Comparison of ENCODE assay signal across 1 cellular context in genomic region chr10:97689637-97690036, GRCh38.
TF ChIP-seq lines count a peak whose summit lies in the region.

No MANE protein-coding gene starts in this region.

TF ChIP-seq in K562, 482 proteins besides CTCF, POLR2A, EP300 and RAD21 (continues in another document):
- TF ChIP-seq SUPT5H (IDR thresholded peaks at IDR 0.05) (no peak), MEF2A (IDR thresholded peaks at IDR 0.05; ENCODE audit: control insufficient read depth, low read depth, low read length) (no peak), DMBX1 (CRISPR knock-in tag; IDR thresholded peaks at IDR 0.05; ENCODE audit: borderline replicate concordance) (0 out of 2 replicates have a peak, but pooled peaks have one; percentile 67), HEY1 (CRISPR knock-in tag; IDR thresholded peaks at IDR 0.05; ENCODE audit: borderline replicate concordance) (no peak), MBD2 (IDR thresholded peaks at IDR 0.05; ENCODE audit: borderline replicate concordance, low read depth) (no peak), CHAMP1 (IDR thresholded peaks at IDR 0.05) (no peak), RBM39 (optimal IDR thresholded peaks at IDR 0.05; ENCODE audit: low read depth, low read length) (no peak), SFPQ (IDR thresholded peaks at IDR 0.05; ENCODE audit: low read depth, low read length) (no peak), ZNF282 (CRISPR knock-in tag; IDR thresholded peaks at IDR 0.05) (no peak), MEF2D (tag; conservative IDR thresholded peaks at IDR 0.05; ENCODE audit: low read depth) (0 out of 2 replicates have a peak, but pooled peaks have one; percentile 17), ZNF121 (CRISPR knock-in tag; conservative IDR thresholded peaks at IDR 0.05) (no peak), NR0B1 (IDR thresholded peaks at IDR 0.05; ENCODE audit: partially characterized antibody) (no peak), ZNF766 (CRISPR knock-in tag; conservative IDR thresholded peaks at IDR 0.05) (peak; percentile 65; the same call in 1 of the 2 replicates), MYBL2 (IDR thresholded peaks at IDR 0.05; ENCODE audit: low read depth) (no peak), MYBL2 (CRISPR knock-in tag; IDR thresholded peaks at IDR 0.05; ENCODE audit: borderline replicate concordance) (no peak)
- TF ChIP-seq, protein P1, sequence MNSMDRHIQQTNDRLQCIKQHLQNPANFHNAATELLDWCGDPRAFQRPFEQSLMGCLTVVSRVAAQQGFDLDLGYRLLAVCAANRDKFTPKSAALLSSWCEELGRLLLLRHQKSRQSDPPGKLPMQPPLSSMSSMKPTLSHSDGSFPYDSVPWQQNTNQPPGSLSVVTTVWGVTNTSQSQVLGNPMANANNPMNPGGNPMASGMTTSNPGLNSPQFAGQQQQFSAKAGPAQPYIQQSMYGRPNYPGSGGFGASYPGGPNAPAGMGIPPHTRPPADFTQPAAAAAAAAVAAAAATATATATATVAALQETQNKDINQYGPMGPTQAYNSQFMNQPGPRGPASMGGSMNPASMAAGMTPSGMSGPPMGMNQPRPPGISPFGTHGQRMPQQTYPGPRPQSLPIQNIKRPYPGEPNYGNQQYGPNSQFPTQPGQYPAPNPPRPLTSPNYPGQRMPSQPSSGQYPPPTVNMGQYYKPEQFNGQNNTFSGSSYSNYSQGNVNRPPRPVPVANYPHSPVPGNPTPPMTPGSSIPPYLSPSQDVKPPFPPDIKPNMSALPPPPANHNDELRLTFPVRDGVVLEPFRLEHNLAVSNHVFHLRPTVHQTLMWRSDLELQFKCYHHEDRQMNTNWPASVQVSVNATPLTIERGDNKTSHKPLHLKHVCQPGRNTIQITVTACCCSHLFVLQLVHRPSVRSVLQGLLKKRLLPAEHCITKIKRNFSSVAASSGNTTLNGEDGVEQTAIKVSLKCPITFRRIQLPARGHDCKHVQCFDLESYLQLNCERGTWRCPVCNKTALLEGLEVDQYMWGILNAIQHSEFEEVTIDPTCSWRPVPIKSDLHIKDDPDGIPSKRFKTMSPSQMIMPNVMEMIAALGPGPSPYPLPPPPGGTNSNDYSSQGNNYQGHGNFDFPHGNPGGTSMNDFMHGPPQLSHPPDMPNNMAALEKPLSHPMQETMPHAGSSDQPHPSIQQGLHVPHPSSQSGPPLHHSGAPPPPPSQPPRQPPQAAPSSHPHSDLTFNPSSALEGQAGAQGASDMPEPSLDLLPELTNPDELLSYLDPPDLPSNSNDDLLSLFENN (IDR thresholded peaks at IDR 0.05; ENCODE audit: low read depth in 2 of 2, low read length in 2 of 2): no peak
- TF ChIP-seq, protein P2, sequence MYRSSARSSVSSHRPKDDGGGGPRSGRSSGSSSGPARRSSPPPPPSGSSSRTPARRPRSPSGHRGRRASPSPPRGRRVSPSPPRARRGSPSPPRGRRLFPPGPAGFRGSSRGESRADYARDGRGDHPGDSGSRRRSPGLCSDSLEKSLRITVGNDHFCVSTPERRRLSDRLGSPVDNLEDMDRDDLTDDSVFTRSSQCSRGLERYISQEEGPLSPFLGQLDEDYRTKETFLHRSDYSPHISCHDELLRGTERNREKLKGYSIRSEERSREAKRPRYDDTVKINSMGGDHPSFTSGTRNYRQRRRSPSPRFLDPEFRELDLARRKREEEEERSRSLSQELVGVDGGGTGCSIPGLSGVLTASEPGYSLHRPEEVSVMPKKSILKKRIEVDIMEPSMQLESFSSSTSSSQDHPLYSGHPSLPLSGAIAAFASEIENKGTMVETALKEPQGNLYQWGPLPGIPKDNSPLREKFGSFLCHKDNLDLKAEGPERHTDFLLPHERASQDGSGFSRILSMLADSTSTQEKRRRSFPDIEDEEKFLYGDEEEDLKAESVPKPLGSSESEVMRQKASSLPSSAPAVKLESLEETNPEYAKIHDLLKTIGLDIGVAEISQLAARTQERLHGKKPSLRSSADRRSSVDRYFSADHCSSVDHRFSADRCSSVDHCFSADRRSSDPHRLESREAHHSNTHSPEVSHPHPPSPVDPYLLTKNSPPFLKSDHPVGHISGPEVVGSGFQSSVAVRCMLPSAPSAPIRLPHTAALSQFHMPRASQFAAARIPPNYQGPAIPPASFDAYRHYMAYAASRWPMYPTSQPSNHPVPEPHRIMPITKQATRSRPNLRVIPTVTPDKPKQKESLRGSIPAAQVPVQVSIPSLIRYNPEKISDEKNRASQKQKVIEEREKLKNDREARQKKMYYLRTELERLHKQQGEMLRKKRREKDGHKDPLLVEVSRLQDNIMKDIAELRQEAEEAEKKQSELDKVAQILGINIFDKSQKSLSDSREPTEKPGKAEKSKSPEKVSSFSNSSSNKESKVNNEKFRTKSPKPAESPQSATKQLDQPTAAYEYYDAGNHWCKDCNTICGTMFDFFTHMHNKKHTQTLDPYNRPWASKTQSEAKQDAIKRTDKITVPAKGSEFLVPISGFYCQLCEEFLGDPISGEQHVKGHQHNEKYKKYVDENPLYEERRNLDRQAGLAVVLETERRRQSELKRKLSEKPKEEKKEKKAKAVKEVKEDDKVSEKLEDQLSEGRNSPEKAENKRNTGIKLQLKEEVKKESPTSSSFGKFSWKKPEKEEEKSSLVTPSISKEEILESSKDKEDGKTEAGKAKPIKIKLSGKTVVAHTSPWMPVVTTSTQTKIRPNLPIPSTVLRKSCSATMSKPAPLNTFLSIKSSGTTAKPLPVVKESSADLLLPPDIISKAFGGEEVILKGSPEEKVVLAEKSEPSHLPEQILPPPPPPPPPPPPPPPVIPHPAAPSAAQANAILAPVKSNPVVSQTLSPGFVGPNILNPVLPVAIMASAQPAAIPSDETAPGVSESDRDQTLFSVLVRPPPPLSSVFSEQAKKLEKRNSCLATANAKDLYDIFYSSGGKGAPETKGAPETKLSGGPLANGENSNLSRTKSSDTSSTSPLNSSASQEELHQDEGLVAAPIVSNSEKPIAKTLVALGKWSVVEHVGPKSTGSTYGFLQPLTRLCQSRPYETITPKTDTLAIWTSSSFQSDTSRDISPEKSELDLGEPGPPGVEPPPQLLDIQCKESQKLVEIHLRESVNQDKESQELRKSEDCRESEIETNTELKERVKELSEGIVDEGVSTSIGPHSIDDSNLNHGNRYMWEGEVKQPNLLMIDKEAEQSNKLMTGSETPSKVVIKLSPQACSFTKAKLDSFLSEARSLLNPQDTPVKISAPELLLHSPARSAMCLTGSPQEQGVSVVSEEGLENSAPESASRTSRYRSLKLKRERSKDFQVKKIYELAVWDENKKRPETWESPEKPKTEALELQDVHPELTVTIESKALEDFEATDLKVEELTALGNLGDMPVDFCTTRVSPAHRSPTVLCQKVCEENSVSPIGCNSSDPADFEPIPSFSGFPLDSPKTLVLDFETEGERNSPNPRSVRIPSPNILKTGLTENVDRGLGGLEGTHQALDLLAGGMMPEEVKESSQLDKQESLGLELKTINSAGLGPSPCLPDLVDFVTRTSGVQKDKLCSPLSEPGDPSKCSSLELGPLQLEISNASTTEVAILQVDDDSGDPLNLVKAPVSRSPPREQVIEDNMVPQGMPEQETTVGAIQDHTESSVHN (IDR thresholded peaks at IDR 0.05; ENCODE audit: borderline replicate concordance in 1 of 2, low read depth in 1 of 2): no peak
- TF ChIP-seq, protein P3, sequence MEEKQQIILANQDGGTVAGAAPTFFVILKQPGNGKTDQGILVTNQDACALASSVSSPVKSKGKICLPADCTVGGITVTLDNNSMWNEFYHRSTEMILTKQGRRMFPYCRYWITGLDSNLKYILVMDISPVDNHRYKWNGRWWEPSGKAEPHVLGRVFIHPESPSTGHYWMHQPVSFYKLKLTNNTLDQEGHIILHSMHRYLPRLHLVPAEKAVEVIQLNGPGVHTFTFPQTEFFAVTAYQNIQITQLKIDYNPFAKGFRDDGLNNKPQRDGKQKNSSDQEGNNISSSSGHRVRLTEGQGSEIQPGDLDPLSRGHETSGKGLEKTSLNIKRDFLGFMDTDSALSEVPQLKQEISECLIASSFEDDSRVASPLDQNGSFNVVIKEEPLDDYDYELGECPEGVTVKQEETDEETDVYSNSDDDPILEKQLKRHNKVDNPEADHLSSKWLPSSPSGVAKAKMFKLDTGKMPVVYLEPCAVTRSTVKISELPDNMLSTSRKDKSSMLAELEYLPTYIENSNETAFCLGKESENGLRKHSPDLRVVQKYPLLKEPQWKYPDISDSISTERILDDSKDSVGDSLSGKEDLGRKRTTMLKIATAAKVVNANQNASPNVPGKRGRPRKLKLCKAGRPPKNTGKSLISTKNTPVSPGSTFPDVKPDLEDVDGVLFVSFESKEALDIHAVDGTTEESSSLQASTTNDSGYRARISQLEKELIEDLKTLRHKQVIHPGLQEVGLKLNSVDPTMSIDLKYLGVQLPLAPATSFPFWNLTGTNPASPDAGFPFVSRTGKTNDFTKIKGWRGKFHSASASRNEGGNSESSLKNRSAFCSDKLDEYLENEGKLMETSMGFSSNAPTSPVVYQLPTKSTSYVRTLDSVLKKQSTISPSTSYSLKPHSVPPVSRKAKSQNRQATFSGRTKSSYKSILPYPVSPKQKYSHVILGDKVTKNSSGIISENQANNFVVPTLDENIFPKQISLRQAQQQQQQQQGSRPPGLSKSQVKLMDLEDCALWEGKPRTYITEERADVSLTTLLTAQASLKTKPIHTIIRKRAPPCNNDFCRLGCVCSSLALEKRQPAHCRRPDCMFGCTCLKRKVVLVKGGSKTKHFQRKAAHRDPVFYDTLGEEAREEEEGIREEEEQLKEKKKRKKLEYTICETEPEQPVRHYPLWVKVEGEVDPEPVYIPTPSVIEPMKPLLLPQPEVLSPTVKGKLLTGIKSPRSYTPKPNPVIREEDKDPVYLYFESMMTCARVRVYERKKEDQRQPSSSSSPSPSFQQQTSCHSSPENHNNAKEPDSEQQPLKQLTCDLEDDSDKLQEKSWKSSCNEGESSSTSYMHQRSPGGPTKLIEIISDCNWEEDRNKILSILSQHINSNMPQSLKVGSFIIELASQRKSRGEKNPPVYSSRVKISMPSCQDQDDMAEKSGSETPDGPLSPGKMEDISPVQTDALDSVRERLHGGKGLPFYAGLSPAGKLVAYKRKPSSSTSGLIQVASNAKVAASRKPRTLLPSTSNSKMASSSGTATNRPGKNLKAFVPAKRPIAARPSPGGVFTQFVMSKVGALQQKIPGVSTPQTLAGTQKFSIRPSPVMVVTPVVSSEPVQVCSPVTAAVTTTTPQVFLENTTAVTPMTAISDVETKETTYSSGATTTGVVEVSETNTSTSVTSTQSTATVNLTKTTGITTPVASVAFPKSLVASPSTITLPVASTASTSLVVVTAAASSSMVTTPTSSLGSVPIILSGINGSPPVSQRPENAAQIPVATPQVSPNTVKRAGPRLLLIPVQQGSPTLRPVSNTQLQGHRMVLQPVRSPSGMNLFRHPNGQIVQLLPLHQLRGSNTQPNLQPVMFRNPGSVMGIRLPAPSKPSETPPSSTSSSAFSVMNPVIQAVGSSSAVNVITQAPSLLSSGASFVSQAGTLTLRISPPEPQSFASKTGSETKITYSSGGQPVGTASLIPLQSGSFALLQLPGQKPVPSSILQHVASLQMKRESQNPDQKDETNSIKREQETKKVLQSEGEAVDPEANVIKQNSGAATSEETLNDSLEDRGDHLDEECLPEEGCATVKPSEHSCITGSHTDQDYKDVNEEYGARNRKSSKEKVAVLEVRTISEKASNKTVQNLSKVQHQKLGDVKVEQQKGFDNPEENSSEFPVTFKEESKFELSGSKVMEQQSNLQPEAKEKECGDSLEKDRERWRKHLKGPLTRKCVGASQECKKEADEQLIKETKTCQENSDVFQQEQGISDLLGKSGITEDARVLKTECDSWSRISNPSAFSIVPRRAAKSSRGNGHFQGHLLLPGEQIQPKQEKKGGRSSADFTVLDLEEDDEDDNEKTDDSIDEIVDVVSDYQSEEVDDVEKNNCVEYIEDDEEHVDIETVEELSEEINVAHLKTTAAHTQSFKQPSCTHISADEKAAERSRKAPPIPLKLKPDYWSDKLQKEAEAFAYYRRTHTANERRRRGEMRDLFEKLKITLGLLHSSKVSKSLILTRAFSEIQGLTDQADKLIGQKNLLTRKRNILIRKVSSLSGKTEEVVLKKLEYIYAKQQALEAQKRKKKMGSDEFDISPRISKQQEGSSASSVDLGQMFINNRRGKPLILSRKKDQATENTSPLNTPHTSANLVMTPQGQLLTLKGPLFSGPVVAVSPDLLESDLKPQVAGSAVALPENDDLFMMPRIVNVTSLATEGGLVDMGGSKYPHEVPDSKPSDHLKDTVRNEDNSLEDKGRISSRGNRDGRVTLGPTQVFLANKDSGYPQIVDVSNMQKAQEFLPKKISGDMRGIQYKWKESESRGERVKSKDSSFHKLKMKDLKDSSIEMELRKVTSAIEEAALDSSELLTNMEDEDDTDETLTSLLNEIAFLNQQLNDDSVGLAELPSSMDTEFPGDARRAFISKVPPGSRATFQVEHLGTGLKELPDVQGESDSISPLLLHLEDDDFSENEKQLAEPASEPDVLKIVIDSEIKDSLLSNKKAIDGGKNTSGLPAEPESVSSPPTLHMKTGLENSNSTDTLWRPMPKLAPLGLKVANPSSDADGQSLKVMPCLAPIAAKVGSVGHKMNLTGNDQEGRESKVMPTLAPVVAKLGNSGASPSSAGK (IDR thresholded peaks at IDR 0.05): peak; percentile 84
